In the genomic region with DNA sequence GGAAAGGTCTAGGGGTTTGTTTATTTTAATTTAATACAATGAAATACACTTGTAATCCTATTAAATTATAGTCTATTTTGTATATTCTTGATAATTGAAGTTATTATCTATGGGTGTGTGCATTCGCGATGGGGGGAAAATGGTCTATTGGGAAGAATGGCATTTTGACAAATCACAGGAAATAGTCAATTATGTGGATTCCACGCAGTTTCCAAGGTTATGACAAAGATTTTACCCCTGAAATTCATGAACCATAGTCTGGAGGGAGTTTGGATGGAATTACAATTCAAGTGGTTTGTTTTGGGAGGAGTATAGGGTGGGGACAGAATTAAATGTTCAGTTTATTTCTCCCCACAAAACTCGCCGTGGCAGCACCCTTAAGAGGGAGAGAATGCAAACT, we compare ENCODE assay signal across 16 cellular contexts.
"Had no signal": no experiment of that assay in that cellular context is flagged by ENCODE, and none has a peak within 500 bp of the region (broad histone marks: within the 10 kb centered on the region; RNA-seq: fewer than 3 reads in every experiment).

No MANE protein-coding gene starts in this region.

- H3K9me3 ChIP-seq: body of pancreas, neutrophil, right lobe of liver, upper lobe of left lung had no signal

- H3K4me3 ChIP-seq: body of pancreas, right lobe of liver, upper lobe of left lung had no signal

- DNase-seq: activated CD4-positive, alpha-beta T cell treated with anti-CD3 and anti-CD28 coated beads for 4 hours; activated CD8-positive, alpha-beta memory T cell treated with anti-CD3 and anti-CD28 coated beads, Interleukin-2, amount 50 U/mL, for 48 hours; activated CD8-positive, alpha-beta T cell treated with anti-CD3 and anti-CD28 coated beads, Interleukin-2, amount 10 ng/mL, durations not matched to agents 7 days and 5 days; activated naive CD4-positive, alpha-beta T cell treated with anti-CD3 and anti-CD28 coated beads for 36 hours; body of pancreas; effector memory CD8-positive, alpha-beta T cell; hippocampal formation; midbrain; right lobe of liver; stimulated activated CD4-positive, alpha-beta T cell treated with anti-CD3 and anti-CD28 coated beads, Interleukin-4, amount 100 ng/mL, for 1 hour; stimulated activated CD8-positive, alpha-beta memory T cell treated with anti-CD3 and anti-CD28 coated beads, Interleukin-4, amount 100 ng/mL, for 48 hours; stimulated activated naive CD8-positive, alpha-beta T cell treated with anti-CD3 and anti-CD28 coated beads, Interleukin-15, Interleukin-2, amounts not matched to agents 100 U/mL and 50 U/mL, for 24 hours; T-helper 1 cell; upper lobe of left lung had no signal

- H3K27ac ChIP-seq: body of pancreas, neutrophil, right lobe of liver, upper lobe of left lung, VCaP had no signal

- ATAC-seq: activated CD8-positive, alpha-beta T cell treated with anti-CD3 and anti-CD28 coated beads, Interleukin-2, amount 10 ng/mL, durations not matched to agents 7 days and 5 days; body of pancreas; effector memory CD8-positive, alpha-beta T cell; right lobe of liver; stimulated activated naive CD8-positive, alpha-beta T cell treated with anti-CD3 and anti-CD28 coated beads, Interleukin-15, Interleukin-2, amounts not matched to agents 100 U/mL and 50 U/mL, for 24 hours had no signal

- H3K36me3 ChIP-seq: neutrophil, right lobe of liver, upper lobe of left lung had no signal

- H3K27me3 ChIP-seq: body of pancreas, neutrophil, right lobe of liver, upper lobe of left lung had no signal

- H3K4me1 ChIP-seq: body of pancreas, right lobe of liver had no signal
